In genomic region chr9:71218774-71219173, GRCh38 we compare ENCODE assay signal across 22 cellular contexts.
"Had no signal": no experiment of that assay in that cellular context is flagged by ENCODE, and none has a peak within 500 bp of the region (broad histone marks: within the 10 kb centered on the region; RNA-seq: fewer than 3 reads in every experiment).

No MANE protein-coding gene starts in this region.

- FAIRE-seq: colon had no signal

- H3K27me3 ChIP-seq: heart right ventricle, sigmoid colon, spleen, upper lobe of left lung had no signal

- ATAC-seq: activated CD8-positive, alpha-beta T cell treated with anti-CD3 and anti-CD28 coated beads, Interleukin-2, amount 10 ng/mL, durations not matched to agents 7 days and 5 days; activated naive CD8-positive, alpha-beta T cell treated with anti-CD3 and anti-CD28 coated beads, Interleukin-2, amount 50 U/mL, for 24 hours; effector memory CD8-positive, alpha-beta T cell; heart right ventricle; left colon; mucosa of descending colon had no signal

- DNase-seq: activated CD4-positive, alpha-beta T cell treated with anti-CD3 and anti-CD28 coated beads, Interleukin-2, amount 10 ng/mL, durations not matched to agents 7 days and 5 days; activated CD4-positive, CD25-positive, alpha-beta regulatory T cell treated with anti-CD3 and anti-CD28 coated beads, Interleukin-2, amount 50 U/mL, for 72 hours; activated CD8-positive, alpha-beta T cell treated with anti-CD3 and anti-CD28 coated beads, Interleukin-2, amount 10 ng/mL, durations not matched to agents 7 days and 5 days; activated gamma-delta T cell; activated naive CD4-positive, alpha-beta T cell treated with anti-CD3 and anti-CD28 coated beads, Interleukin-2, amount 50 U/mL, for 16 hours; activated naive CD8-positive, alpha-beta T cell treated with anti-CD3 and anti-CD28 coated beads, Interleukin-2, amount 50 U/mL, for 24 hours; effector memory CD8-positive, alpha-beta T cell; heart right ventricle; islet precursor cell; left colon; mesendoderm; mucosa of descending colon; nephron progenitor cell; occipital lobe; sigmoid colon; spleen; stimulated activated CD4-positive, alpha-beta T cell treated with anti-CD3 and anti-CD28 coated beads, Interleukin-4, amount 100 ng/mL, for 1 hour; stimulated activated naive CD4-positive, alpha-beta T cell treated with Interleukin-2 at 50 U/mL for 16 hours; upper lobe of left lung; WERI-Rb-1 had no signal

- H3K4me3 ChIP-seq: heart right ventricle, mucosa of descending colon, sigmoid colon, spleen, thoracic aorta, upper lobe of left lung had no signal

- H3K27ac ChIP-seq: heart right ventricle, sigmoid colon, spleen, thoracic aorta, upper lobe of left lung, WERI-Rb-1 had no signal

- H3K4me1 ChIP-seq: heart right ventricle, sigmoid colon, spleen, upper lobe of left lung had no signal

- H3K36me3 ChIP-seq: heart right ventricle, sigmoid colon, spleen, thoracic aorta, upper lobe of left lung, WERI-Rb-1 had no signal
